Comparison of ENCODE assay signal across 8 cellular contexts in the genomic region with DNA sequence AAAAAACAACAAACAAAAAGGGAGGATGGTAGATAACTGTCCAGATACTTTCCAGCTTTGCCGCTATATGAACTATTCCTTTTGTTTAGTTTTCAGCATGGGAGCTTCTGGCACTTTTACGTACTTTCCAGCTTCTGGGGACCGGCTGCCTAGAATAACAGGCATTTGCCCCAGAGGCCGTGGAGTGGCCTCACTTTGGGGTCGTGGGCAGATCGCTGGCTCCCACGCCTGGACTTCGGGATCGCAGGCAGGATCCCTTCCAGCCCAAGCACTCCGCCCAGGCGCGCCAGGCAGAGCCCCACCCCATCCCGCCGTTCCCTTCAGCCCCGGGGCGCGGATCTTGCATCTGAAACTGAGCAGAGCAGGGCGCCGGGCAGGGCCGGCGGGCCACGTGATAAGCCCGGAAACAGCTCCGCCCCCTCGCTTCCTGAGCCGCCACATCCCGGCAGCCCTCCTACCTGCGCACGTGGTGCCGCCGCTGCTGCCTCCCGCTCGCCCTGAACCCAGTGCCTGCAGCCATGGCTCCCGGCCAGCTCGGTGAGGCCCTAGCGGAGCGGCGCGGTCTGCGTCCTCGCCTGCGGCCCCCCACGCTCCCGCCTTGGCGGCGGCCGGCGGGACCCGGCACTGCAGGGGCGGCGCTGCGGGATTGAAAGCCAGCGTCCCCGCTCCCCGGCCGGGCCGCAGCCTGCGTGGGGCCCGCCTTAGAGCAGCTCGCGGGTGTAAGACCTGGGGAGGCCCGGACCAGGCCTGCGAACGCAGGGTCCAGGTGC.
DNase-seq lines count a peak whose midpoint lies in the region; ATAC-seq lines count a peak whose summit lies in the region.

A gene (plus strand): TSS at position 435 of the 770 bp plus-strand sequence. CDS start 84 bp downstream, at position 519.

- peak within 1 kb of the TSS; percentile 62 for H3K27ac ChIP-seq in cingulate gyrus (ENCODE audit: low read depth, low read length)

- ATAC-seq in HG03442 (IDR thresholded peaks at IDR 0.05; ENCODE audit: unreplicated experiment), result peak; percentile 99

- DNase-seq in Ammon's horn (ENCODE audit: low spot score) (peak; percentile 94), GM19238 (ENCODE audit: insufficient read length, low spot score) (peak; percentile 86), NCI-H524 (lab: John Stamatoyannopoulos, UW) (peak; percentile 77 to 90), kidney tubule cell (ENCODE audit: low spot score) (peak; percentile 95)
- DNase-seq in activated CD4-positive, alpha-beta T cell treated with anti-CD3 and anti-CD28 coated beads for 4 hours, result peak; percentile 88 to 93
- DNase-seq in stimulated activated CD4-positive, alpha-beta T cell treated with anti-CD3 and anti-CD28 coated beads, Interleukin-1b, Interleukin-23, amount 100 ng/mL, for 24 hours (ENCODE audit: low read depth in 4 of 4, low spot score in 1 of 4), result peak; percentile 73 to 89 (median 82)

Comparison
In these comparisons a context has a peak if more than half of its experiments do, and no peak if none do; other contexts are left out.
1. Peak in every context shown above with its lines: DNase-seq, ATAC-seq and H3K27ac ChIP-seq.